Comparison of ENCODE assay signal across 8 cellular contexts in the genomic region with DNA sequence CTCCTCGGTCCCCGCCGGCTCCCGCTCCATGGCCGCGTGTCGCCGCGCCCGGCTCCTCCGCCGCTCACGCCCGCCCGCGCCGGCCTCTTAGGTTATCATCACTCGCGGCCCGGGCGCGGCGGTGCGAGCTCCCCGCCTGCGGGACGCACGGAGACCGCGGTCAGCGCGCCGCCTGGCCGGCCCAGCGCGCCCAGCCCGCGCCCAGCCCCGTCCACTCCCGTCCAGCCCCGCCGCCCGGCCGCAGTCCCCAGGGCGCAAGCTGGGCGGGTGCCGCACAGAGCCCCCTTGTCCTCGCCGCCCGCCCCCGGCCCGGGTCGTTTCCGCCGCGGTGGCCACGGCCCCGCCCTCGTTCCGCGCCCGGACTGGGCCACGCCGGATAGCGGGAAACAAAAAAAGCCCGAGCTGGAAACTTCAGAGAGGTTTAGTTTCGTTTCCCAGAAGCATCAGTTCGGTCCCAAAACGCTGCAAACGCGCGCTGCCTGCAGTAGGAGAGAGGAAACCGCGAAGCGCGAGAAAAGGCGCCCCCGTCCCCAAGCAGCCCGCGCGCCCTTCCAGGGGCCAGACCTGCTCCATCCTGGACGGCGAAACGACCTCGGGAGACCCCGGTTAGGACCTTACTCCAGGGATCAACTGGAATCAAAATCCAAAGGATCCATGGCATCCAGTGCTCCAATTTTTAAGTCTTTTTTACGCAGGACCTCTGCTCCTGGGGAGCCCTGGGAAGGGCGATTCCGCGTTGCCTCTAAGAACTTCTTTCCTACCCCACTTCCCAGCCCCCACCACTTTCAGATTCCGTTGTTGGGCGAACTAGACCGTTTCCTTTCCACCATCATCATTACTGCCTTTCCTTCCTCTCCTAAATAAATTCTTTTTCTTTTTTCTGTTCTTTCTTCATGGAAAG. TPM values are rescaled to one million over a fixed set of nuclear protein-coding genes. Genes with fewer than 3 reads are reported as not detected.
A peak's percentile ranks its signal among the peaks of the same experiment; 100 is the strongest.
DNase-seq lines count a peak whose midpoint lies in the region; ATAC-seq, FAIRE-seq and TF ChIP-seq lines count a peak whose summit lies in the region.

ATP10A (minus strand) TSS at position 261 of the 901 bp plus-strand sequence; CDS start at position 30, 231 bp downstream.

- DNase-seq in fibroblast of lung (ENCODE audit: low read depth in 2 of 2) (peak; percentile 67 to 73), nephron progenitor cell (peak; percentile 60), ureter (ENCODE audit: low spot score) (no peak), urothelium cell line (ENCODE audit: low spot score) (no peak)

- H3K4me1 ChIP-seq in HUES48 (ENCODE audit: control insufficient read depth, insufficient read depth, low read length) (peaks cover 9% of the 10 kb centered on the region; the same call in 1 of the 2 replicates), fibroblast of lung (ENCODE audit: control insufficient read depth, extremely low read depth, insufficient read depth, low read length) (peaks cover 5% of the 10 kb centered on the region)

- CTCF ChIA-PET in activated CD8-positive, alpha-beta memory T cell treated with anti-CD3 and anti-CD28 coated beads for 36 hours (lab: Charles Lee) = no interaction called here

- H3K9ac ChIP-seq in HUES48 (ENCODE audit: low read depth, low read length) (0 out of 2 replicates have a peak within 1 kb of the TSS, but pooled peaks have one; percentile 3), fibroblast of lung (ENCODE audit: insufficient read depth, low read length) (peak within 1 kb of the TSS; percentile 82)

- H3K9me3 Mint-ChIP-seq in nephron progenitor cell = no peaks in the 10 kb centered on the region

- no peak within 1 kb of the TSS for H3K27ac ChIP-seq in HUES48 (ENCODE audit: low read depth, low read length)
- peak within 1 kb of the TSS; percentile 81 for H3K27ac ChIP-seq in fibroblast of lung (ENCODE audit: insufficient read depth, low read length)

- ATAC-seq in GM18868 (IDR thresholded peaks at IDR 0.05; ENCODE audit: unreplicated experiment) (no peak), GM18511 (IDR thresholded peaks at IDR 0.05; ENCODE audit: unreplicated experiment) (no peak)

- H3K27me3 ChIP-seq in HUES48 (ENCODE audit: control insufficient read depth, insufficient read depth, low read length) (peaks cover 50% of the 10 kb centered on the region), fibroblast of lung (ENCODE audit: control insufficient read depth, insufficient read depth, low read length) (no peaks in the 10 kb centered on the region)

- no peaks in the 10 kb centered on the region for H3K36me3 Mint-ChIP-seq in nephron progenitor cell (ENCODE audit: low read depth)

- POLR2A ChIA-PET in activated CD8-positive, alpha-beta memory T cell treated with anti-CD3 and anti-CD28 coated beads for 36 hours (lab: Charles Lee) = interaction anchor here (2.1 kb wide), 1 partner anchor 41 kb away, joined by 5 read pairs; no protein-coding TSS in a partner anchor

- H3K27ac Mint-ChIP-seq in nephron progenitor cell = no peak within 1 kb of the TSS

- peak within 1 kb of the TSS; percentile 84 for H3K4me3 Mint-ChIP-seq in nephron progenitor cell

- H3K9me3 ChIP-seq in HUES48 (ENCODE audit: control insufficient read depth, insufficient read depth, low read length) = no peaks in the 10 kb centered on the region
- H3K9me3 ChIP-seq in fibroblast of lung (ENCODE audit: control insufficient read depth, insufficient read depth, low read depth, low read length) = no peaks in the 10 kb centered on the region

- no peak for FAIRE-seq in urothelium cell line (lab: Jason Lieb, UNC)

- H2AFZ ChIP-seq in fibroblast of lung (ENCODE audit: low read length) = peak within 1 kb of the TSS; percentile 80

- peaks cover 9% of the 10 kb centered on the region for H3K4me1 Mint-ChIP-seq in nephron progenitor cell

- H3K36me3 ChIP-seq in HUES48 (ENCODE audit: control insufficient read depth, insufficient read depth, low read length) (no peaks in the 10 kb centered on the region), fibroblast of lung (ENCODE audit: control insufficient read depth, insufficient read depth, low read length) (no peaks in the 10 kb centered on the region)

- H3K4me2 ChIP-seq in fibroblast of lung (ENCODE audit: extremely low read depth, insufficient read depth, low read length) = peak within 1 kb of the TSS; percentile 90

- H4K20me1 ChIP-seq in fibroblast of lung (ENCODE audit: control insufficient read depth, extremely low read depth, insufficient read depth, low read length) = no peaks in the 10 kb centered on the region

- peaks cover 80% of the 10 kb centered on the region for H3K27me3 Mint-ChIP-seq in nephron progenitor cell (ENCODE audit: low read depth, poor library complexity)

- H3K4me3 ChIP-seq in HUES48 (ENCODE audit: low read depth, low read length) = peak within 1 kb of the TSS; percentile 71
- H3K4me3 ChIP-seq in fibroblast of lung (replicated peaks in 1 of 4; ENCODE audit: control extremely low read depth in 1 of 4, insufficient read depth in 1 of 4, low read depth in 3 of 4, low read length in 4 of 4) = peak within 1 kb of the TSS; percentile 63 to 82 (median 75)

- no peak for TF ChIP-seq CTCF in fibroblast of lung (conservative IDR thresholded peaks at IDR 0.05 in 1 of 2, IDR thresholded peaks at IDR 0.05 in 1 of 2; ENCODE audit: low read depth in 1 of 2, low read length in 2 of 2)
- no peak for TF ChIP-seq CTCF in nephron progenitor cell (IDR thresholded peaks at IDR 0.05)

- peaks cover 40% of the 10 kb centered on the region for H3K79me2 ChIP-seq in fibroblast of lung (ENCODE audit: control insufficient read depth, insufficient read depth, low read length)

RNA-seq across cellular contexts. Expression of gene ATP10A, which starts in this region (rescaled TPM):
- total RNA-seq in activated CD8-positive, alpha-beta memory T cell treated with anti-CD3 and anti-CD28 coated beads for 36 hours = 10 to 100 TPM; 31.8 to 32.9 TPM
- total RNA-seq in fibroblast of lung (5.1 and 12.7 TPM in 2 replicates), ureter (10.6 TPM)
- 9.0 and 13.8 TPM in 2 replicates for polyA plus RNA-seq in fibroblast of lung
- 8.3 and 13.0 TPM in 2 replicates for polyA plus RNA-seq in fibroblast of lung (2012)
- polyA minus RNA-seq in fibroblast of lung (ENCODE audit: low replicate concordance) = 21.8 and 25.2 TPM in 2 replicates

Comparison
In these comparisons a context has a peak if more than half of its experiments do, and no peak if none do; other contexts are left out.
1. DNase-seq: peak in fibroblast of lung (2 of 2) and nephron progenitor cell (single experiment); none in ureter (single experiment) and urothelium cell line (single experiment).